In genomic region chr1:204198978-204199340, GRCh38 we compare ENCODE assay signal across 1 cellular context.
TF ChIP-seq lines count a peak whose summit lies in the region.

No MANE protein-coding gene starts in this region.

TF ChIP-seq in SK-N-SH treated with all-trans-retinoic acid at 6 μM for 48 hours, 23 proteins besides CTCF, POLR2A, EP300 and RAD21 (continued from another document):
- TF ChIP-seq SNAI2 (CRISPR knock-in tag; IDR thresholded peaks at IDR 0.05) (no peak), ARNTL (CRISPR knock-in tag; IDR thresholded peaks at IDR 0.05; ENCODE audit: borderline replicate concordance, low read depth) (no peak), OSR1 (CRISPR knock-in tag; IDR thresholded peaks at IDR 0.05) (no peak), TSHZ2 (CRISPR knock-in tag; IDR thresholded peaks at IDR 0.05) (no peak), ZNF8 (CRISPR knock-in tag; IDR thresholded peaks at IDR 0.05) (no peak), TOX (CRISPR knock-in tag; IDR thresholded peaks at IDR 0.05; ENCODE audit: borderline replicate concordance) (no peak), TCF4 (CRISPR knock-in tag; IDR thresholded peaks at IDR 0.05; ENCODE audit: borderline replicate concordance) (no peak)
